ENCODE assay signal across 8 cellular contexts in genomic region chr2:180604077-180604476, GRCh38.
A peak's percentile ranks its signal among the peaks of the same experiment; 100 is the strongest.
DNase-seq lines count a peak whose midpoint lies in the region; ATAC-seq, FAIRE-seq and TF ChIP-seq lines count a peak whose summit lies in the region.

No MANE protein-coding gene starts in this region.

- no peaks in the 10 kb centered on the region for H3K36me3 ChIP-seq in gastrocnemius medialis

- peak; percentile 15 for DNase-seq in RPMI8226
- DNase-seq in left kidney (ENCODE audit: low read depth, low spot score): peak; percentile 8
- DNase-seq in globus pallidus (ENCODE audit: low spot score): no peak
- DNase-seq in GM19239 (ENCODE audit: insufficient read length, low spot score): no peak
- no peak for DNase-seq in gastrocnemius medialis

- H3K27me3 ChIP-seq in gastrocnemius medialis: no peaks in the 10 kb centered on the region

- TF ChIP-seq CTCF in GM12873 (IDR thresholded peaks at IDR 0.05; ENCODE audit: insufficient read depth, low read depth, low read length, missing control alignments) (peak; percentile 49), gastrocnemius medialis (IDR thresholded peaks at IDR 0.05 in 4 of 5, conservative IDR thresholded peaks at IDR 0.05 in 1 of 5) (no peak)

- intact Hi-C loops in gastrocnemius medialis (cut with DNase I; ENCODE audit: low total_unique reads): no loop called here

- H3K27ac ChIP-seq in gastrocnemius medialis: no peak overlapping the region

- in situ Hi-C loops in gastrocnemius medialis (cut with MboI; ENCODE audit: low sequenced_read_pairs in 4 of 4): no loop called here

- no peak for FAIRE-seq in GM19239 (lab: Jason Lieb, UNC)

- H3K4me1 ChIP-seq in gastrocnemius medialis: no peaks in the 10 kb centered on the region

- no peaks in the 10 kb centered on the region for H3K9me3 ChIP-seq in gastrocnemius medialis

- ATAC-seq in HG02885 (IDR thresholded peaks at IDR 0.05; ENCODE audit: poor library complexity, unreplicated experiment) (peak; percentile 83), HG02759 (IDR thresholded peaks at IDR 0.05; ENCODE audit: unreplicated experiment) (no peak), gastrocnemius medialis (no peak)

- no peak for TF ChIP-seq POLR2A in gastrocnemius medialis (IDR thresholded peaks at IDR 0.05)

- no peak overlapping the region for H3K4me3 ChIP-seq in gastrocnemius medialis

Comparison
In these comparisons a context has a peak if more than half of its experiments do, and no peak if none do; other contexts are left out.
1. DNase-seq: peak in RPMI8226 (single experiment) and left kidney (single experiment); none in globus pallidus (single experiment), GM19239 (single experiment) and gastrocnemius medialis (0 of 2).